Comparison of ENCODE assay signal across 19 cellular contexts in genomic region chr12:86234309-86234708, GRCh38. TPM values are rescaled to one million over a fixed set of nuclear protein-coding genes. Genes with fewer than 3 reads are reported as not detected.
DNase-seq lines count a peak whose midpoint lies in the region; ATAC-seq and TF ChIP-seq lines count a peak whose summit lies in the region.
"Had no signal": no experiment of that assay in that cellular context is flagged by ENCODE, and none has a peak within 500 bp of the region (broad histone marks: within the 10 kb centered on the region; RNA-seq: fewer than 3 reads in every experiment).

No MANE protein-coding gene starts in this region.

- TF ChIP-seq CTCF in A673 (conservative IDR thresholded peaks at IDR 0.05; ENCODE audit: low read depth, low read length), result no peak
- no peak for TF ChIP-seq CTCF in GM23338 (conservative IDR thresholded peaks at IDR 0.05; ENCODE audit: low read depth in 2 of 2)

- no peaks in the 10 kb centered on the region for H3K36me3 Mint-ChIP-seq in GM23338 (ENCODE audit: low read depth)

- POLR2A ChIA-PET in A673 (lab: Charles Lee; ENCODE audit: low non-redundant PET), result no interaction called here

- no peaks in the 10 kb centered on the region for H3K36me3 ChIP-seq in A673 (ENCODE audit: insufficient read depth, low read length, poor library complexity, severe bottlenecking)
- no peaks in the 10 kb centered on the region for H3K36me3 ChIP-seq in GM23338 (ENCODE audit: insufficient read depth)
- H3K36me3 ChIP-seq: BE2C, MG63 had no signal

- H3K4me1 Mint-ChIP-seq in GM23338, result peaks cover 23% of the 10 kb centered on the region
- H3K4me1 Mint-ChIP-seq: T-helper 17 cell had no signal

- no peaks in the 10 kb centered on the region for H3K9me2 ChIP-seq in GM23338 (ENCODE audit: insufficient read depth)

- no peaks in the 10 kb centered on the region for H3K79me2 ChIP-seq in GM23338 (replicated peaks; ENCODE audit: insufficient read depth)

- no peak overlapping the region for H3K4me2 ChIP-seq in GM23338

- H3K27ac ChIP-seq in A673 (ENCODE audit: low read depth, low read length, poor library complexity, severe bottlenecking) (peak overlapping the region; percentile 60), GM23338 (ENCODE audit: low read depth) (no peak overlapping the region), layer of hippocampus (ENCODE audit: low read depth, low read length) (peak overlapping the region; percentile 19)
- H3K27ac ChIP-seq: GM23248, RWPE1 had no signal

- intact Hi-C loops in A673 (cut with micrococcal nuclease; ENCODE audit: unreplicated experiment), result no loop called here

- H3K27me3 Mint-ChIP-seq in GM23338 (ENCODE audit: insufficient read depth, low read depth, poor library complexity), result peaks cover 1% of the 10 kb centered on the region
- H3K27me3 Mint-ChIP-seq: CD4-positive, alpha-beta T cell; T-helper 17 cell had no signal

- H4K20me1 ChIP-seq in GM23338 (replicated peaks; ENCODE audit: insufficient read depth), result no peaks in the 10 kb centered on the region

- H3F3A ChIP-seq in GM23338 (replicated peaks; ENCODE audit: low read depth), result no peaks in the 10 kb centered on the region

- peak overlapping the region; percentile 30 for H3K27ac Mint-ChIP-seq in GM23338
- H3K27ac Mint-ChIP-seq: CD4-positive, alpha-beta T cell; T-helper 17 cell had no signal

- no peaks in the 10 kb centered on the region for H3K9me3 ChIP-seq in A673 (ENCODE audit: low read depth, low read length, poor library complexity, severe bottlenecking)
- H3K9me3 ChIP-seq: BE2C, MG63 had no signal

- no peaks in the 10 kb centered on the region for H3K9me3 Mint-ChIP-seq in GM23338
- H3K9me3 Mint-ChIP-seq: CD4-positive, alpha-beta T cell had no signal

- TSS peak; percentile 7 for BruUV-seq in A673 (replicated peaks; lab: Mats Ljungman, UMichigan)

- H3K4me1 ChIP-seq in A673 (ENCODE audit: insufficient read depth, low read length, poor library complexity, severe bottlenecking) (peaks cover 55% of the 10 kb centered on the region), GM23338 (ENCODE audit: insufficient read depth) (0 out of 2 replicates have a peak, but pooled peaks cover 5% of the 10 kb centered on the region)
- H3K4me1 ChIP-seq: BE2C had no signal

- ATAC-seq in GM23338 (no peak), HG02623 (IDR thresholded peaks at IDR 0.05; ENCODE audit: unreplicated experiment) (no peak)
- ATAC-seq: T-helper 17 cell had no signal

- H3K4me3 ChIP-seq in A673 (ENCODE audit: low read depth, low read length, poor library complexity, severe bottlenecking) (no peak overlapping the region), GM23338 (no peak overlapping the region)
- H3K4me3 ChIP-seq: GM23248, MG63 had no signal

- no peak overlapping the region for H3K4me3 Mint-ChIP-seq in GM23338
- H3K4me3 Mint-ChIP-seq: CD4-positive, alpha-beta T cell; T-helper 17 cell had no signal

- H2AFZ ChIP-seq in GM23338, result no peak overlapping the region
- H2AFZ ChIP-seq: GM23248 had no signal

- no peak for DNase-seq in A673 (ENCODE audit: low spot score)
- DNase-seq in GM23338 (ENCODE audit: low spot score), result no peak
- DNase-seq in astrocyte of the hippocampus (ENCODE audit: low read depth, low spot score), result peak; percentile 58
- no peak for DNase-seq in NCI-H526 (lab: John Stamatoyannopoulos, UW)
- no peak for DNase-seq in activated naive CD4-positive, alpha-beta T cell treated with anti-CD3 and anti-CD28 coated beads, Interleukin-2, amount 50 U/mL, for 16 hours
- DNase-seq: BE2C; CD4-positive, alpha-beta T cell; GM23248; Karpas-422; MG63; NCI-H1092 treated with DMSO at 0.1 percent for 48 hours; NCI-H187 treated with DMSO at 0.1 percent for 48 hours; NCI-H2171 treated with DMSO at 0.1 percent for 48 hours; OCI-M1; T-helper 17 cell had no signal

- CTCF ChIA-PET in A673 (lab: Charles Lee), result no interaction called here

- no peaks in the 10 kb centered on the region for H3K27me3 ChIP-seq in A673 (replicated peaks; ENCODE audit: insufficient read depth, low read depth, low read length, poor library complexity)
- no peaks in the 10 kb centered on the region for H3K27me3 ChIP-seq in GM23338 (ENCODE audit: insufficient read depth)
- H3K27me3 ChIP-seq in layer of hippocampus (ENCODE audit: control insufficient read depth, insufficient read depth, low read length), result no peaks in the 10 kb centered on the region
- H3K27me3 ChIP-seq: BE2C, MG63 had no signal

TF ChIP-seq in GM23338, 12 proteins besides CTCF, POLR2A, EP300 and RAD21 (continues in another document):
- TF ChIP-seq NANOG (IDR thresholded peaks at IDR 0.05; ENCODE audit: borderline replicate concordance), result no peak
- TF ChIP-seq JUNB (IDR thresholded peaks at IDR 0.05; ENCODE audit: unreplicated experiment), result no peak
- no peak for TF ChIP-seq ZNF462 (CRISPR knock-in tag; IDR thresholded peaks at IDR 0.05)
- no peak for TF ChIP-seq ETS1 (IDR thresholded peaks at IDR 0.05)
- TF ChIP-seq ZNF114 (CRISPR knock-in tag; IDR thresholded peaks at IDR 0.05), result no peak
- no peak for TF ChIP-seq CREB1 (CRISPR knock-in tag; IDR thresholded peaks at IDR 0.05; ENCODE audit: low read depth)
- no peak for TF ChIP-seq ZNF331 (CRISPR knock-in tag; IDR thresholded peaks at IDR 0.05; ENCODE audit: low read depth)

RNA-seq across cellular contexts. Expression of gene MGAT4C, which starts 21.9 kb away (rescaled TPM):
- total RNA-seq in A673 (2021), result 10.3 and 15.8 TPM in 2 replicates
- total RNA-seq in GM23338 (2014; rRNA removed; shearing (Covaris generic)), result 4.3 and 4.7 TPM in 2 replicates
- 4.1 and 4.5 TPM in 2 replicates for polyA plus RNA-seq in GM23338 (2016; fragmentation: Nextera tagmentation; extraction: Ambion mirVana)
- total RNA-seq: CD4-positive, alpha-beta T cell; GM23248; T-helper 17 cell had no signal
- polyA plus RNA-seq: AG04450, GM23248 had no signal
